32 cellular contexts compared by ENCODE assay signal in the genomic region with DNA sequence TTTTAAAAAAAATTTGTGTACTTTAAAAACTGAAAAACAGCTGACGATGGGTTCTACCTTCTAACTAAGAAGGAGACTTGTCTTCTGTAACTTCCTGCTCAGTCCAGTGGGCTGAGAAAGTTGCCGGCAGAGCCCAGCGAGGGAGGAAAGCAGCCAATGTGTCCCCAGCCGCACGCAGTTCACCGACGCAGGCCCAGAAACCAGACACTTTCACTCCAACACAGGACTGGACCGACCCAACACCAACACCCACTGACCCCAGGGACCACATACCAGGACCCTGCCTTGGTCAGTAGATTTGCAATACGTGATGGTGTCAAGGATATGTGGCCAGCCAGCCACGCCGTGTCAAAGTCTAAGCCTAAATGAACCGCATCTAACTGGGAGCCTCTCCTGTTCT. TPM values are rescaled to one million over a fixed set of nuclear protein-coding genes. Genes with fewer than 3 reads are reported as not detected.
DNase-seq lines count a peak whose midpoint lies in the region; ATAC-seq, FAIRE-seq and TF ChIP-seq lines count a peak whose summit lies in the region.
"Had no signal": no experiment of that assay in that cellular context is flagged by ENCODE, and none has a peak within 500 bp of the region (broad histone marks: within the 10 kb centered on the region; RNA-seq: fewer than 3 reads in every experiment).

No MANE protein-coding gene starts in this region.

- H2BK12ac ChIP-seq in H1 (ENCODE audit: low read depth, low read length): no peak overlapping the region

- TF ChIP-seq CTCF in right atrium auricular region (IDR thresholded peaks at IDR 0.05) (no peak), H1 (IDR thresholded peaks at IDR 0.05; ENCODE audit: control extremely low read depth in 1 of 3, insufficient read depth in 1 of 3, low read depth in 1 of 3, low read length in 3 of 3) (no peak), gastrocnemius medialis (IDR thresholded peaks at IDR 0.05 in 4 of 5, conservative IDR thresholded peaks at IDR 0.05 in 1 of 5) (no peak)

- no peak overlapping the region for H4K91ac ChIP-seq in H1 (replicated peaks; ENCODE audit: insufficient read length, low read length)

- no peak overlapping the region for H3K4me2 ChIP-seq in H1 (ENCODE audit: insufficient read depth in 1 of 2, low read depth in 2 of 2, low read length in 2 of 2)
- H3K4me2 ChIP-seq: PC-9 had no signal

- no peak overlapping the region for H2BK120ac ChIP-seq in H1 (replicated peaks; ENCODE audit: low read depth, low read length)

- H3K23me2 ChIP-seq in H1 (ENCODE audit: low read depth, low read length): no peaks in the 10 kb centered on the region

- H3K9ac ChIP-seq in H1 (replicated peaks in 1 of 4; ENCODE audit: extremely low read depth in 1 of 4, low read depth in 3 of 4, low read length in 3 of 4): no peak overlapping the region

- FAIRE-seq in H1 (lab: Jason Lieb, UNC): no peak
- FAIRE-seq: endometrium, GM18507 had no signal

- no peak for TF ChIP-seq EP300 in H1 (IDR thresholded peaks at IDR 0.05; ENCODE audit: borderline replicate concordance in 1 of 2, low read depth in 2 of 2, low read length in 2 of 2)

- H3K4me1 ChIP-seq in right atrium auricular region (peaks cover 0 to 26% of the 10 kb centered on the region in 2 donors), H1 (replicated peaks in 1 of 4; ENCODE audit: control insufficient read depth in 3 of 4, insufficient read depth in 4 of 4, low read length in 3 of 4) (no peaks in the 10 kb centered on the region; a peak in 2 of 7 replicates), gastrocnemius medialis (peaks cover 35 to 40% of the 10 kb centered on the region in 2 donors)

- no peak overlapping the region for H3K18ac ChIP-seq in H1 (ENCODE audit: extremely low read depth, low read length)

- ATAC-seq in Right ventricle myocardium inferior (no peak), gastrocnemius medialis (no peak)
- ATAC-seq: naive thymus-derived CD4-positive, alpha-beta T cell; stimulated activated naive CD8-positive, alpha-beta T cell treated with anti-CD3 and anti-CD28 coated beads, Interleukin-15, amount 100 ng/mL, for 72 hours had no signal

- 95% methylated on average over 12 of the region's 12 CpGs; no CpG with 5 or more reads in 1 of the 2 experiments for WGBS in H1 (ENCODE audit: extremely low coverage in 1 of 2, insufficient coverage in 1 of 2, insufficient read length in 1 of 2, insufficient replicate concordance in 2 of 2, low coverage in 1 of 2, low lambda C conversion rate in 2 of 2, missing lambda C conversion rate in 1 of 2), 2 experiments

- H3K4me3 ChIP-seq in right atrium auricular region (no peak overlapping the region), H1 (ENCODE audit: extremely low read depth in 1 of 4, insufficient read depth in 2 of 4, low read depth in 3 of 4, low read length in 4 of 4) (no peak overlapping the region), gastrocnemius medialis (no peak overlapping the region)
- H3K4me3 ChIP-seq: esophagus squamous epithelium, HAP-1, PC-9 had no signal

- no peak for TF ChIP-seq POLR2A in H1 (IDR thresholded peaks at IDR 0.05; ENCODE audit: control extremely low read depth in 1 of 2, low read depth in 2 of 2, low read length in 2 of 2)
- TF ChIP-seq POLR2A in gastrocnemius medialis (IDR thresholded peaks at IDR 0.05): no peak

- H4K8ac ChIP-seq in H1 (ENCODE audit: extremely low read depth, insufficient read depth, low read length): no peak overlapping the region

- peaks cover 0 to 31% of the 10 kb centered on the region in 2 experiments; a peak in 3 of 4 replicates for H3K79me2 ChIP-seq in H1 (ENCODE audit: control insufficient read depth in 1 of 2, insufficient read depth in 2 of 2, low read length in 2 of 2)

- no peaks in the 10 kb centered on the region for H3K27me3 ChIP-seq in right atrium auricular region
- no peaks in the 10 kb centered on the region for H3K27me3 ChIP-seq in H1 (replicated peaks in 1 of 4; ENCODE audit: control insufficient read depth in 3 of 4, extremely low read depth in 1 of 4, insufficient read depth in 3 of 4, low read length in 3 of 4)
- no peaks in the 10 kb centered on the region for H3K27me3 ChIP-seq in gastrocnemius medialis
- H3K27me3 ChIP-seq: esophagus squamous epithelium, vagina had no signal

- no peak overlapping the region for H2AFZ ChIP-seq in H1 (ENCODE audit: low read length)
- H2AFZ ChIP-seq: PC-9 had no signal

- in situ Hi-C loops in gastrocnemius medialis (cut with MboI; ENCODE audit: low sequenced_read_pairs in 4 of 4): loop anchor here (5.0 to 25.0 kb wide), 3 partner anchors 183 to 196 kb away; partner anchors contain the start of gene CREBBP (in 1 of the 4)

- TF ChIP-seq RAD21 in H1 (IDR thresholded peaks at IDR 0.05 in 1 of 2, conservative IDR thresholded peaks at IDR 0.05 in 1 of 2; ENCODE audit: low read depth in 2 of 2, low read length in 2 of 2): no peak

- intact Hi-C loops in Right ventricle myocardium inferior (cut with DNase I): loop anchor here (2.0 kb wide), 1 partner anchor 189 kb away; the partner anchor contains the start of gene CREBBP
- intact Hi-C loops in gastrocnemius medialis (cut with DNase I; ENCODE audit: low total_unique reads): loop anchor here (2.0 kb wide), 2 partner anchors 25 to 61 kb away; partner anchors contain the start of gene TRAP1

- H3K36me3 ChIP-seq in right atrium auricular region (peaks cover 10% of the 10 kb centered on the region), H1 (ENCODE audit: control insufficient read depth in 2 of 4, insufficient read depth in 4 of 4, low read length in 3 of 4) (peaks cover 11 to 28% (median 19%) of the 10 kb centered on the region in 4 experiments; a peak in 7 of 8 replicates), gastrocnemius medialis (peaks cover 0 to 18% of the 10 kb centered on the region in 2 donors)

- H4K20me1 ChIP-seq in H1 (replicated peaks in 1 of 2; ENCODE audit: control insufficient read depth in 1 of 2, insufficient read depth in 2 of 2, low read length in 2 of 2): peaks cover 7 to 11% of the 10 kb centered on the region in 2 experiments

- H3K4ac ChIP-seq in H1 (replicated peaks; ENCODE audit: insufficient read length, low read depth, low read length): no peak overlapping the region

- H2AK5ac ChIP-seq in H1 (ENCODE audit: low read depth, low read length): no peak overlapping the region

- no peak overlapping the region for H4K5ac ChIP-seq in H1 (ENCODE audit: insufficient read length, low read depth, low read length)

- H2BK20ac ChIP-seq in H1 (ENCODE audit: low read length): no peak overlapping the region

- peak; percentile 61 for DNase-seq in right atrium auricular region (ENCODE audit: low spot score)
- no peak for DNase-seq in Right ventricle myocardium inferior (ENCODE audit: missing footprints)
- DNase-seq in H1 (ENCODE audit: low read depth in 1 of 2, low spot score in 2 of 2): no peak
- peak; percentile 19 for DNase-seq in left kidney (ENCODE audit: low read depth, low spot score)
- no peak for DNase-seq in gastrocnemius medialis
- DNase-seq in SIG-M5 (lab: John Stamatoyannopoulos, UW): no peak
- DNase-seq in T1000 (lab: John Stamatoyannopoulos, UW): no peak
- DNase-seq in NOMO-1 treated with dmso at 0.1 percent for 144 hours (lab: John Stamatoyannopoulos, UW; ENCODE audit: unreplicated experiment): no peak
- DNase-seq: activated CD4-positive, alpha-beta T cell treated with anti-CD3 and anti-CD28 coated beads, Interleukin-2, amount 50 U/mL, for 48 hours; activated CD4-positive, CD25-positive, alpha-beta regulatory T cell treated with anti-CD3 and anti-CD28 coated beads, Interleukin-2, amount 50 U/mL, for 72 hours; activated naive CD4-positive, alpha-beta T cell treated with anti-CD3 and anti-CD28 coated beads, Interleukin-2, amount 10 ng/mL, durations not matched to agents 7 days and 5 days; AML-193; CD4-positive, alpha-beta T cell; esophagus squamous epithelium; glutamatergic neuron; Karpas-422; naive thymus-derived CD4-positive, alpha-beta T cell; NCI-H1417; NCI-H2029; NCI-H524; NK-92 treated with Interleukin-12 subunit alpha and Interleukin-12 subunit beta, amount 100 ng/mL, for 24 hours; PC-9; retina; SHP77; stimulated activated CD4-positive, alpha-beta T cell treated with anti-CD3 and anti-CD28 coated beads, Interleukin-2, amount 100 ng/mL, for 24 hours; stimulated activated CD8-positive, alpha-beta memory T cell treated with anti-CD3 and anti-CD28 coated beads, Interleukin-4, amount 100 ng/mL, for 48 hours; stimulated activated naive CD8-positive, alpha-beta T cell treated with anti-CD3 and anti-CD28 coated beads, Interleukin-15, amount 100 ng/mL, for 72 hours had no signal

- CTCF ChIA-PET in H1 (lab: Charles Lee; ENCODE audit: partially characterized antibody): interaction anchor here (0.6 to 3.1 kb wide), 13 partner anchors 9 to 814 kb away, joined by 3 to 28 read pairs (median 4); partner anchors contain the start of gene DNASE1

- H3K27ac ChIP-seq in right atrium auricular region (no peak overlapping the region), H1 (ENCODE audit: low read depth, low read length) (no peak overlapping the region), gastrocnemius medialis (peak overlapping the region; percentile 65 to 84 (median 74))
- H3K27ac ChIP-seq: HL-60, PC-9 had no signal

- H2BK15ac ChIP-seq in H1 (ENCODE audit: low read length): no peak overlapping the region

- POLR2A ChIA-PET in H1 (lab: Charles Lee; ENCODE audit: partially characterized antibody): interaction anchor here (0.7 to 2.0 kb wide), 6 partner anchors 8 to 123 kb away, joined by 3 to 5 read pairs (median 4); partner anchors contain the start of gene TRAP1

- H2BK5ac ChIP-seq in H1 (ENCODE audit: low read depth, low read length): 0 out of 2 replicates have a peak overlapping the region, but pooled peaks have one; percentile 8

- no peaks in the 10 kb centered on the region for H3K9me3 ChIP-seq in right atrium auricular region
- H3K9me3 ChIP-seq in H1 (ENCODE audit: insufficient read depth in 2 of 2, low read depth in 1 of 2, low read length in 1 of 2): no peaks in the 10 kb centered on the region
- H3K9me3 ChIP-seq in gastrocnemius medialis: no peaks in the 10 kb centered on the region
- H3K9me3 ChIP-seq: esophagus squamous epithelium, HAP-1, vagina had no signal

- no peak overlapping the region for H3K14ac ChIP-seq in H1 (ENCODE audit: insufficient read length)

- H3K79me1 ChIP-seq in H1 (ENCODE audit: low read depth, low read length): peaks cover 6% of the 10 kb centered on the region; the same call in 1 of the 2 replicates

- no peak overlapping the region for H3K56ac ChIP-seq in H1 (replicated peaks; ENCODE audit: insufficient read length, low read depth, low read length)

- no peak overlapping the region for H3K23ac ChIP-seq in H1 (ENCODE audit: insufficient read length)

RNA-seq across cellular contexts. Expression of gene TRAP1, which starts 25.5 kb away (rescaled TPM):
- 10 to 100 TPM; 67.7 to 86.0 TPM for total RNA-seq in right atrium auricular region
- total RNA-seq in Right ventricle myocardium inferior: 134 TPM
- 215 and 222 TPM in 2 replicates for total RNA-seq in H1 (2021; fragmentation: NEBNext Ultra II Directional; extraction: Animal tissue kit (Norgen Biotek cat#: 25700))
- polyA plus RNA-seq in H1 (2011; rRNA removed): 283 and 353 TPM in 2 replicates
- 294 TPM for polyA plus RNA-seq in H1 (2011; cell fraction: cytosol; rRNA removed)
- polyA plus RNA-seq in H1 (2011; cell fraction: nucleus; rRNA removed): 691 TPM
- 238 to 338 TPM (median 307 TPM) in 4 replicates for polyA plus RNA-seq in H1 (2012, experiment 1 of 2)
- polyA plus RNA-seq in H1 (2012, experiment 2 of 2): 231 TPM
- 287 TPM for polyA plus RNA-seq in H1 (2013, experiment 1 of 2)
- polyA plus RNA-seq in H1 (2013, experiment 2 of 2): 257 TPM
- 361 and 364 TPM in 2 replicates for polyA minus RNA-seq in H1 (2011; rRNA and poly(A)+ RNA removed)
- 128 TPM for polyA minus RNA-seq in H1 (2011; cell fraction: cytosol; rRNA and poly(A)+ RNA removed)
- polyA minus RNA-seq in H1 (2011; cell fraction: nucleus; rRNA and poly(A)+ RNA removed): 138 TPM
- 100 to 1,000 TPM; 103 to 140 (median 122) TPM for total RNA-seq in gastrocnemius medialis

RNA-seq across cellular contexts. Expression of gene DNASE1, which starts 37.3 kb away (rescaled TPM):
- total RNA-seq in right atrium auricular region (1 to 10 TPM; 2.7 to 6.7 TPM), Right ventricle myocardium inferior (7.5 TPM), gastrocnemius medialis (1 to 10 TPM; 2.5 to 7.3 (median 3.5) TPM)
- 11.5 and 12.3 TPM in 2 replicates for total RNA-seq in H1 (2021; fragmentation: NEBNext Ultra II Directional; extraction: Animal tissue kit (Norgen Biotek cat#: 25700))
- 16.7 and 27.7 TPM in 2 replicates for polyA plus RNA-seq in H1 (2011; rRNA removed)
- polyA plus RNA-seq in H1 (2011; cell fraction: cytosol; rRNA removed): 19.0 TPM
- 50.5 TPM for polyA plus RNA-seq in H1 (2011; cell fraction: nucleus; rRNA removed)
- 9.8 to 17.2 TPM (median 14.9 TPM) in 4 replicates for polyA plus RNA-seq in H1 (2012, experiment 1 of 2)
- polyA plus RNA-seq in H1 (2012, experiment 2 of 2): 5.1 TPM
- polyA plus RNA-seq in H1 (2013, experiment 1 of 2): 6.9 TPM
- polyA plus RNA-seq in H1 (2013, experiment 2 of 2): 7.2 TPM
- 30.4 and 45.3 TPM in 2 replicates for polyA minus RNA-seq in H1 (2011; rRNA and poly(A)+ RNA removed)
- polyA minus RNA-seq in H1 (2011; cell fraction: cytosol; rRNA and poly(A)+ RNA removed): 14.3 TPM
- 34.8 TPM for polyA minus RNA-seq in H1 (2011; cell fraction: nucleus; rRNA and poly(A)+ RNA removed)

Comparison
In these comparisons a context has a peak if more than half of its experiments do, and no peak if none do; other contexts are left out.
1. DNase-seq: peak in right atrium auricular region (single experiment) and left kidney (single experiment); none in Right ventricle myocardium inferior (single experiment), H1 (0 of 2), gastrocnemius medialis (0 of 2), SIG-M5 (single experiment), T1000 (single experiment) and NOMO-1 treated with dmso at 0.1 percent for 144 hours (single experiment).
2. H3K27ac ChIP-seq: peak in gastrocnemius medialis (4 of 4); none in right atrium auricular region (0 of 2) and H1 (single experiment).